1 cellular context compared by ENCODE assay signal in genomic region chr2:1024981-1025380, GRCh38.
TF ChIP-seq lines count a peak whose summit lies in the region.

No MANE protein-coding gene starts in this region.

TF ChIP-seq in IMR-90, 13 proteins besides CTCF, POLR2A, EP300 and RAD21 (continued from another document):
- TF ChIP-seq USF2 (IDR thresholded peaks at IDR 0.05; ENCODE audit: low read depth, low read length) (no peak), FOS (IDR thresholded peaks at IDR 0.05; ENCODE audit: low read depth, low read length) (no peak), CHD1 (IDR thresholded peaks at IDR 0.05; ENCODE audit: low read depth, low read length) (no peak), MAZ (IDR thresholded peaks at IDR 0.05; ENCODE audit: borderline replicate concordance, low read depth, low read length) (no peak)
